22 cellular contexts compared by ENCODE assay signal in the genomic region with DNA sequence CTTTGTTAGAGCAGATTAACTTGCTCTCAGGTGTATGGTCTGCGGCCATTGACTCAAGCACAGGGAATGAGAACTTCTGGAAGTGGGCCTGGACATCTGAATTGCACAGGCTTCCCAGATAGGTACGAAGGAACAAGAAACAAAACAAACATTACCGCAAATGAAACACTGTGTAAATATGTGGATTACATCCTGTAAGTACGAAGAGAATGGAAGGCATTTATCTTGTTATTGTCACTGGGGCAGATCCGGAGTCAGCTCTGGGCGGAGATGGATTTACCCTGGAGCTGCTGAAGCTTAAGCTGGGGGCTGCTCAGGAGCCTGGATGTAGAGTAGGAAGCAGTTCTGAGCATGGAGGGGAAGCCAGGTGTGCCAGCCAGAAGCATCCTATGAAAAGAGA. TPM values are rescaled to one million over a fixed set of nuclear protein-coding genes. Genes with fewer than 3 reads are reported as not detected.
DNase-seq lines count a peak whose midpoint lies in the region; ATAC-seq and TF ChIP-seq lines count a peak whose summit lies in the region.
"Had no signal": no experiment of that assay in that cellular context is flagged by ENCODE, and none has a peak within 500 bp of the region (broad histone marks: within the 10 kb centered on the region; RNA-seq: fewer than 3 reads in every experiment).

No MANE protein-coding gene starts in this region.

- no TSS peak for BruUV-seq in MCF 10A (replicated peaks; lab: Mats Ljungman, UMichigan)

- no peaks in the 10 kb centered on the region for H3K36me3 ChIP-seq in breast epithelium
- H3K36me3 ChIP-seq in sigmoid colon, result no peaks in the 10 kb centered on the region

- no peaks in the 10 kb centered on the region for H3K4me1 ChIP-seq in breast epithelium
- no peaks in the 10 kb centered on the region for H3K4me1 ChIP-seq in sigmoid colon

- WGBS in sigmoid colon, 2 donors, result 17 to 56% methylated on average over 6 of the region's 6 CpGs

- H3K27ac ChIP-seq in breast epithelium, result no peak overlapping the region
- H3K27ac ChIP-seq in epithelial cell of prostate, result peak overlapping the region; percentile 99
- H3K27ac ChIP-seq in sigmoid colon, result no peak overlapping the region

- H3K9me3 ChIP-seq in breast epithelium (no peaks in the 10 kb centered on the region), sigmoid colon (no peaks in the 10 kb centered on the region)

- POLR2A ChIA-PET in MCF 10A (lab: Yijun Ruan, JAX), result interaction anchor here (0.6 to 5.1 kb wide), 5 partner anchors 10 to 781 kb away, joined by 3 to 29 read pairs (median 26); no protein-coding TSS in a partner anchor

- no peak for TF ChIP-seq EP300 in sigmoid colon (IDR thresholded peaks at IDR 0.05)

- H3K36me3 Mint-ChIP-seq in MCF 10A (ENCODE audit: insufficient read depth, unreplicated experiment) (no peaks in the 10 kb centered on the region), CD14-positive monocyte (no peaks in the 10 kb centered on the region)
- H3K36me3 Mint-ChIP-seq: CD8-positive, alpha-beta T cell had no signal

- H3K27me3 ChIP-seq in breast epithelium, result peaks cover 0 to 33% of the 10 kb centered on the region in 2 donors
- peaks cover 20 to 69% (median 35%) of the 10 kb centered on the region in 3 donors for H3K27me3 ChIP-seq in sigmoid colon

- DNase-seq in MCF 10A (ENCODE audit: unreplicated experiment) (peak; percentile 58), breast epithelium (ENCODE audit: low spot score in 2 of 2) (no peak), NCI-H748 (lab: John Stamatoyannopoulos, UW; ENCODE audit: unreplicated experiment) (peak; percentile 68), epithelial cell of prostate (ENCODE audit: low read depth, low spot score) (peak; percentile 94), sigmoid colon (no peak), dedifferentiated amniotic fluid mesenchymal stem cell (ENCODE audit: extremely low spot score) (no peak), CD14-positive monocyte (ENCODE audit: low spot score) (no peak)
- DNase-seq: ACHN; activated B cell treated with CpG ODN at 0.5 μM for 24 hours; anterior cingulate cortex; CD8-positive, alpha-beta T cell; H7; head of caudate nucleus; kidney; NCI-H524; nucleus accumbens; stimulated activated CD4-positive, alpha-beta T cell treated with anti-CD3 and anti-CD28 coated beads, Interleukin-4, amount 100 ng/mL, for 4 hours; T-helper 1 cell had no signal

- intact Hi-C loops in MCF 10A (cut with micrococcal nuclease), result no loop called here
- intact Hi-C loops in breast epithelium (cut with DNase I; ENCODE audit: low total_unique reads), result no loop called here
- intact Hi-C loops in sigmoid colon (cut with DNase I), result no loop called here
- intact Hi-C loops in CD14-positive monocyte (cut with micrococcal nuclease), result no loop called here

- H3K4me3 Mint-ChIP-seq in MCF 10A (ENCODE audit: unreplicated experiment) (no peak overlapping the region), CD14-positive monocyte (peak overlapping the region in 1 of 2 donors; percentile 13)
- H3K4me3 Mint-ChIP-seq: activated B cell treated with CpG ODN at 0.5 μM for 24 hours; CD8-positive, alpha-beta T cell had no signal

- H3K4me1 Mint-ChIP-seq in MCF 10A (ENCODE audit: insufficient read depth, unreplicated experiment) (peaks cover 32% of the 10 kb centered on the region), CD14-positive monocyte (peaks cover 7% of the 10 kb centered on the region)
- H3K4me1 Mint-ChIP-seq: activated B cell treated with CpG ODN at 0.5 μM for 24 hours had no signal

- no peak for ATAC-seq in HG02763 (IDR thresholded peaks at IDR 0.05; ENCODE audit: unreplicated experiment)
- ATAC-seq: CD8-positive, alpha-beta T cell; esophagus mucosa; GM12878 had no signal

- no peak overlapping the region for H3K4me3 ChIP-seq in breast epithelium
- H3K4me3 ChIP-seq in sigmoid colon, result no peak overlapping the region
- H3K4me3 ChIP-seq: GM12878 had no signal

- TF ChIP-seq POLR2A in breast epithelium (IDR thresholded peaks at IDR 0.05) (no peak), sigmoid colon (IDR thresholded peaks at IDR 0.05) (no peak)

- TF ChIP-seq CTCF in MCF 10A (IDR thresholded peaks at IDR 0.05; ENCODE audit: unreplicated experiment) (no peak), breast epithelium (IDR thresholded peaks at IDR 0.05) (no peak), sigmoid colon (IDR thresholded peaks at IDR 0.05) (no peak), CD14-positive monocyte (IDR thresholded peaks at IDR 0.05) (no peak)

- CTCF ChIA-PET in MCF 10A (lab: Yijun Ruan, JAX), result interaction anchor here (1.2 to 5.3 kb wide), 7 partner anchors 8 to 167 kb away, joined by 3 to 46 read pairs (median 20); no protein-coding TSS in a partner anchor

- H3K27ac Mint-ChIP-seq in MCF 10A (ENCODE audit: low read depth, unreplicated experiment) (peak overlapping the region; percentile 4), CD14-positive monocyte (no peak overlapping the region)
- H3K27ac Mint-ChIP-seq: activated B cell treated with CpG ODN at 0.5 μM for 24 hours; activated T-helper 2 cell treated with anti-CD3 and anti-CD28 coated beads, Interferon-gamma antibody, Interleukin-2, Interleukin-4, amounts not matched to agents 10 μg/mL and 5 μg/mL and 100 μg/mL, durations not matched to agents 14 hours and 24 hours and 36 hours; CD8-positive, alpha-beta T cell had no signal

- H3K9me3 Mint-ChIP-seq in MCF 10A (ENCODE audit: unreplicated experiment) (no peaks in the 10 kb centered on the region), CD14-positive monocyte (peaks cover 0 to 3% (median 0%) of the 10 kb centered on the region in 7 donors)
- H3K9me3 Mint-ChIP-seq: activated B cell treated with CpG ODN at 0.5 μM for 24 hours; activated T-helper 2 cell treated with anti-CD3 and anti-CD28 coated beads, Interferon-gamma antibody, Interleukin-2, Interleukin-4, amounts not matched to agents 10 μg/mL and 5 μg/mL and 100 μg/mL, durations not matched to agents 14 hours and 24 hours and 36 hours; CD8-positive, alpha-beta T cell had no signal

- H3K27me3 Mint-ChIP-seq in MCF 10A (ENCODE audit: insufficient read depth, unreplicated experiment) (no peaks in the 10 kb centered on the region), CD14-positive monocyte (ENCODE audit: low read depth in 3 of 3) (peaks cover 37 to 70% (median 44%) of the 10 kb centered on the region in 3 donors)

RNA-seq across cellular contexts. Expression of a gene that starts 6.8 kb away (rescaled TPM):
- 5.0 and 7.6 TPM in 2 replicates for total RNA-seq in MCF 10A (2022)
- total RNA-seq in breast epithelium, result 1 to 10 TPM in 2 of 3 donors, not detected in 1; 3.4 to 3.6 TPM
- total RNA-seq in sigmoid colon, result not detected
- 10 to 100 TPM; 10.7 to 27.0 (median 19.9) TPM for polyA plus RNA-seq in sigmoid colon
- not detected for polyA plus RNA-seq in CD14-positive monocyte
- total RNA-seq: activated B cell treated with CpG ODN at 0.5 μM for 24 hours; CD8-positive, alpha-beta T cell had no signal

RNA-seq across cellular contexts. Expression of a gene that starts 11.7 kb away (rescaled TPM):
- total RNA-seq in MCF 10A (2022) (0.68 TPM in 1 of 2 replicates, not detected in the other), breast epithelium (10 to 100 TPM in 2 of 3 donors, not detected in 1; 10.8 to 11.1 TPM), sigmoid colon (1 to 10 TPM in 1 of 4 donors, under 1 TPM in 1, not detected in 2; 0.55 to 1.3 TPM)
- polyA plus RNA-seq in sigmoid colon (100 to 1,000 TPM in 2 of 3 donors, 10 to 100 TPM in 1; 86.5 to 202 (median 117) TPM), CD14-positive monocyte (not detected)

RNA-seq across cellular contexts. Expression of a gene that starts 19.3 kb away (rescaled TPM):
- total RNA-seq in MCF 10A (2022), result 110 and 117 TPM in 2 replicates
- total RNA-seq in breast epithelium, result 10 to 100 TPM in 2 of 3 donors, 1 to 10 TPM in 1; 9.4 to 12.8 (median 11.5) TPM
- total RNA-seq in sigmoid colon, result 10 to 100 TPM; 17.9 to 26.5 (median 22.2) TPM
- polyA plus RNA-seq in sigmoid colon, result 10 to 100 TPM; 54.7 to 81.0 (median 78.8) TPM
- 1 to 10 TPM in 1 of 2 donors, under 1 TPM in 1; 0.63 to 1.4 TPM for polyA plus RNA-seq in CD14-positive monocyte

RNA-seq across cellular contexts. Expression of a gene that starts 53.1 kb away (rescaled TPM):
- 27.6 and 33.7 TPM in 2 replicates for total RNA-seq in MCF 10A (2022)
- total RNA-seq in breast epithelium, result 10 to 100 TPM in 2 of 3 donors, 1 to 10 TPM in 1; 3.8 to 13.1 (median 12.4) TPM
- 10 to 100 TPM in 1 of 4 donors, 1 to 10 TPM in 3; 2.5 to 11.6 (median 5.5) TPM for total RNA-seq in sigmoid colon
- 10 to 100 TPM in 1 of 3 donors, 1 to 10 TPM in 2; 3.5 to 65.9 (median 7.8) TPM for polyA plus RNA-seq in sigmoid colon
- polyA plus RNA-seq in CD14-positive monocyte, result under 1 TPM; 0.33 to 0.48 TPM

Comparison
In these comparisons a context has a peak if more than half of its experiments do, and no peak if none do; other contexts are left out.
1. DNase-seq: peak in MCF 10A (single experiment), NCI-H748 (single experiment) and epithelial cell of prostate (single experiment); none in breast epithelium (0 of 2), sigmoid colon (single experiment), dedifferentiated amniotic fluid mesenchymal stem cell (single experiment) and CD14-positive monocyte (single experiment).